In the genomic region with DNA sequence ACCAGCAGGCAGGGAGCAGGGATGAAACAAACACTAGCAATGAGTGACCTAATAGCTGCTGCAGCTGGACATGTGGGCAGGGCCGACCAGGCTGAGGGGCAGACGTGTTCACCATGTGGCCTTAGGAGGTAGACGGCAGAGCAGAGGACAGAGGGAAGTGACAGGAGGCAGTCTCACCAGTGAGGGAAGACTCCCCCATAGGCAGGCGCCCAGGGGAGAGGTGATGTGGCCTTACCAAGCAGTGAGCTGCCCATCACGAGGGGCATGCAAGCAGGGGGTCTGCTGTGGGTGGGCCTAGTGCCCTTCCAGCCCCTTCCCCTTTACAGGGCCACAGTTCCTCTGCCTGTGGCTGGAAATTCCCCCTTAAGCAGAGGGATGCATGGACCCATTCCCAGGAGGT, we compare ENCODE assay signal across 17 cellular contexts.
"Had no signal": no experiment of that assay in that cellular context is flagged by ENCODE, and none has a peak within 500 bp of the region (broad histone marks: within the 10 kb centered on the region; RNA-seq: fewer than 3 reads in every experiment).

No MANE protein-coding gene starts in this region.

- H3K27ac Mint-ChIP-seq: activated T-helper 1 cell treated with anti-CD3 and anti-CD28 coated beads, Interleukin-12 subunit alpha, Interleukin-12 subunit beta, Interleukin-2, Interleukin-4 antibody, amounts not matched to agents 30 ng/mL and 10 ng/mL and 1 ng/mL, durations not matched to agents 14 hours and 24 hours and 36 hours; endodermal cell; nephron progenitor cell had no signal

- FAIRE-seq: astrocyte, islet of Langerhans had no signal

- H3K27me3 ChIP-seq: hepatocyte had no signal

- H3K9me3 Mint-ChIP-seq: activated T-helper 1 cell treated with anti-CD3 and anti-CD28 coated beads, Interleukin-12 subunit alpha, Interleukin-12 subunit beta, Interleukin-2, Interleukin-4 antibody, amounts not matched to agents 30 ng/mL and 10 ng/mL and 1 ng/mL, durations not matched to agents 14 hours and 24 hours and 36 hours; endodermal cell; nephron progenitor cell had no signal

- ATAC-seq: activated CD4-positive, CD25-positive, alpha-beta regulatory T cell treated with anti-CD3 and anti-CD28 coated beads, Interleukin-2, amount 50 U/mL, for 24 hours; left lobe of liver had no signal

- H3K4me3 Mint-ChIP-seq: activated T-helper 1 cell treated with anti-CD3 and anti-CD28 coated beads, Interleukin-12 subunit alpha, Interleukin-12 subunit beta, Interleukin-2, Interleukin-4 antibody, amounts not matched to agents 30 ng/mL and 10 ng/mL and 1 ng/mL, durations not matched to agents 14 hours and 24 hours and 36 hours; endodermal cell; nephron progenitor cell had no signal

- H3K36me3 ChIP-seq: tibial artery had no signal

- DNase-seq: activated CD4-positive, alpha-beta T cell treated with anti-CD3 and anti-CD28 coated beads, Interleukin-2, amount 50 U/mL, for 1 hour; activated naive CD4-positive, alpha-beta T cell; endodermal cell; foreskin fibroblast; midbrain; nephron progenitor cell; nucleus accumbens; stimulated activated CD4-positive, alpha-beta T cell treated with anti-CD3 and anti-CD28 coated beads, Interleukin-12 subunit alpha, Interleukin-12 subunit beta, amount 100 ng/mL, for 4 hours; stimulated activated CD4-positive, alpha-beta T cell treated with anti-CD3 and anti-CD28 coated beads, Interleukin-1b, Interleukin-23, amount 100 ng/mL, for 48 hours; stimulated activated naive CD4-positive, alpha-beta T cell treated with Interleukin-2 at 50 U/mL for 16 hours; tibial artery had no signal

- H3K4me3 ChIP-seq: hepatocyte, tibial artery had no signal
